1 cellular context compared by ENCODE assay signal in genomic region chr1:168468042-168468809, GRCh38.
TF ChIP-seq lines count a peak whose summit lies in the region.

No MANE protein-coding gene starts in this region.

TF ChIP-seq in A549, 52 proteins besides CTCF, POLR2A, EP300 and RAD21 (continued from another document):
- TF ChIP-seq E2F6 (IDR thresholded peaks at IDR 0.05; ENCODE audit: borderline replicate concordance, low read depth) (no peak), ELK1 (IDR thresholded peaks at IDR 0.05; ENCODE audit: low read depth, low read length) (no peak), KDM1A (IDR thresholded peaks at IDR 0.05; ENCODE audit: low read depth) (no peak), RCOR1 (IDR thresholded peaks at IDR 0.05; ENCODE audit: low read depth, low read length) (no peak), HOXB13 (CRISPR knock-in tag; IDR thresholded peaks at IDR 0.05; ENCODE audit: low read depth) (no peak), ZNF302 (CRISPR knock-in tag; IDR thresholded peaks at IDR 0.05) (no peak), BHLHE40 (IDR thresholded peaks at IDR 0.05; ENCODE audit: low read depth, low read length) (no peak)
- TF ChIP-seq, protein P1, sequence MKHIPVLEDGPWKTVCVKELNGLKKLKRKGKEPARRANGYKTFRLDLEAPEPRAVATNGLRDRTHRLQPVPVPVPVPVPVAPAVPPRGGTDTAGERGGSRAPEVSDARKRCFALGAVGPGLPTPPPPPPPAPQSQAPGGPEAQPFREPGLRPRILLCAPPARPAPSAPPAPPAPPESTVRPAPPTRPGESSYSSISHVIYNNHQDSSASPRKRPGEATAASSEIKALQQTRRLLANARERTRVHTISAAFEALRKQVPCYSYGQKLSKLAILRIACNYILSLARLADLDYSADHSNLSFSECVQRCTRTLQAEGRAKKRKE (CRISPR knock-in tag; IDR thresholded peaks at IDR 0.05; ENCODE audit: low read depth): no peak
